In the genomic region with DNA sequence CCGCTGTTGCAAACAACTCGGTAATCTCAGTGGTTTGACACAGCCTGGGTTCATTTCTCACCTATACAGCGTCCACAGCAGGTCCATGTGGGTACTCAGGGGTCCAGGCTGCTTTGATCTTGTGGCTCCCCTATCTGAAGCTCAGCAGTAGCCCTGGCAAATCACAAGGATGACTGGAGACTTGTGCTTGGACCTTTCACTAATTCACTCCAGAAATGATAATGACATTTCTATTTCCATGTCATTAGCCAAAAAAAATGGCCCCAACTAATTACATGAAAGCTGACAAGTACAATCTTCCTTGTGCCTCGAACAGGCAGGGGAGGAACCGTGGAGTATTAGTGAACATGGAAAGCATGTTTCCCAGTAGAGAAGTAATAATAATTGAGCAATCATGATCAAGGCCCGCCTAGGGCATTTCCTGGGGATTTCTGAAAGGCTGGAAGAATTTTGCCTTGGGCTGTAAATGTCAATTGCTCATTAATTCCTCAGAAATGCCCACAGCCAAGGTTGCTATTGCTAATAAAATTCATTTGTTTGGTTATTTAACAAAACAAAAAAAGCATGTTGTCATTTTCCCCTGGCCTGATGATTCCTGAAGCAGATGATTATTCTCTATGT, we compare ENCODE assay signal across 22 cellular contexts.
"Had no signal": no experiment of that assay in that cellular context is flagged by ENCODE, and none has a peak within 500 bp of the region (broad histone marks: within the 10 kb centered on the region; RNA-seq: fewer than 3 reads in every experiment).

No MANE protein-coding gene starts in this region.

- H3K9me3 ChIP-seq: right atrium auricular region, testis, upper lobe of right lung had no signal

- H3K4me3 Mint-ChIP-seq: activated B cell treated with CpG ODN at 0.5 μM for 24 hours; activated CD4-positive, alpha-beta memory T cell treated with anti-CD3 and anti-CD28 coated beads for 36 hours; activated CD8-positive, alpha-beta memory T cell treated with anti-CD3 and anti-CD28 coated beads, Interleukin-2, amount 10 ng/mL, durations not matched to agents 7 days and 5 days; activated naive CD8-positive, alpha-beta T cell treated with anti-CD3 and anti-CD28 coated beads, Interleukin-2, amount 10 ng/mL, durations not matched to agents 7 days and 5 days; activated T-helper 17 cell treated with anti-CD3 and anti-CD28 coated beads, Interleukin-2, amount 50 U/mL, for 72 hours; nephron progenitor cell; stimulated activated naive CD8-positive, alpha-beta T cell treated with anti-CD3 and anti-CD28 coated beads, Interleukin-15, Interleukin-2, amounts not matched to agents 100 ng/mL and 50 ng/mL, for 24 hours had no signal

- H3K4me1 ChIP-seq: right atrium auricular region, testis, upper lobe of right lung had no signal

- H3K9me3 Mint-ChIP-seq: activated B cell treated with CpG ODN at 0.5 μM for 24 hours; activated CD4-positive, alpha-beta memory T cell treated with anti-CD3 and anti-CD28 coated beads for 36 hours; activated naive CD8-positive, alpha-beta T cell treated with anti-CD3 and anti-CD28 coated beads, Interleukin-2, amount 10 ng/mL, durations not matched to agents 7 days and 5 days; activated T-helper 17 cell treated with anti-CD3 and anti-CD28 coated beads, Interleukin-2, amount 50 U/mL, for 72 hours; nephron progenitor cell; stimulated activated naive CD8-positive, alpha-beta T cell treated with anti-CD3 and anti-CD28 coated beads, Interleukin-15, Interleukin-2, amounts not matched to agents 100 ng/mL and 50 ng/mL, for 24 hours had no signal

- H3K27me3 ChIP-seq: right atrium auricular region, testis, upper lobe of right lung had no signal

- H3K4me1 Mint-ChIP-seq: activated B cell treated with CpG ODN at 0.5 μM for 24 hours; activated CD8-positive, alpha-beta memory T cell treated with anti-CD3 and anti-CD28 coated beads, Interleukin-2, amount 10 ng/mL, durations not matched to agents 7 days and 5 days; activated naive CD8-positive, alpha-beta T cell treated with anti-CD3 and anti-CD28 coated beads, Interleukin-2, amount 10 ng/mL, durations not matched to agents 7 days and 5 days; activated T-helper 17 cell treated with anti-CD3 and anti-CD28 coated beads, Interleukin-2, amount 50 U/mL, for 72 hours; nephron progenitor cell had no signal

- DNase-seq: activated B cell treated with CpG ODN at 0.5 μM for 24 hours; activated CD4-positive, alpha-beta memory T cell treated with anti-CD3 and anti-CD28 coated beads for 36 hours; activated CD4-positive, alpha-beta T cell treated with anti-CD3 and anti-CD28 coated beads for 4 hours; activated CD8-positive, alpha-beta memory T cell treated with anti-CD3 and anti-CD28 coated beads, Interleukin-2, amount 10 ng/mL, durations not matched to agents 7 days and 5 days; activated naive CD4-positive, alpha-beta T cell treated with Interleukin-2 at 50 U/mL for 16 hours; activated naive CD8-positive, alpha-beta T cell treated with anti-CD3 and anti-CD28 coated beads, Interleukin-2, amount 10 ng/mL, durations not matched to agents 7 days and 5 days; amygdala; central memory CD4-positive, alpha-beta T cell; erythroblast; hippocampal formation; islet precursor cell; nephron progenitor cell; nucleus accumbens; stimulated activated CD4-positive, alpha-beta T cell treated with anti-CD3 and anti-CD28 coated beads, Interleukin-15, amount 100 ng/mL, for 24 hours; stimulated activated CD4-positive, alpha-beta T cell treated with anti-CD3 and anti-CD28 coated beads, Interleukin-2, amount 100 ng/mL, for 48 hours; testis; upper lobe of right lung had no signal

- H3K36me3 Mint-ChIP-seq: activated CD4-positive, alpha-beta memory T cell treated with anti-CD3 and anti-CD28 coated beads for 36 hours; activated CD8-positive, alpha-beta memory T cell treated with anti-CD3 and anti-CD28 coated beads, Interleukin-2, amount 10 ng/mL, durations not matched to agents 7 days and 5 days; activated naive CD8-positive, alpha-beta T cell treated with anti-CD3 and anti-CD28 coated beads, Interleukin-2, amount 10 ng/mL, durations not matched to agents 7 days and 5 days had no signal

- H3K4me3 ChIP-seq: lung, right atrium auricular region, skin epidermis, testis, upper lobe of right lung had no signal

- H3K27me3 Mint-ChIP-seq: activated B cell treated with CpG ODN at 0.5 μM for 24 hours; activated CD8-positive, alpha-beta memory T cell treated with anti-CD3 and anti-CD28 coated beads, Interleukin-2, amount 10 ng/mL, durations not matched to agents 7 days and 5 days; activated naive CD8-positive, alpha-beta T cell treated with anti-CD3 and anti-CD28 coated beads, Interleukin-2, amount 10 ng/mL, durations not matched to agents 7 days and 5 days had no signal

- H3K36me3 ChIP-seq: right atrium auricular region, upper lobe of right lung had no signal

- H3K27ac ChIP-seq: right atrium auricular region, testis, upper lobe of right lung had no signal

- H3K27ac Mint-ChIP-seq: activated B cell treated with CpG ODN at 0.5 μM for 24 hours; activated CD4-positive, alpha-beta memory T cell treated with anti-CD3 and anti-CD28 coated beads for 36 hours; activated CD8-positive, alpha-beta memory T cell treated with anti-CD3 and anti-CD28 coated beads, Interleukin-2, amount 10 ng/mL, durations not matched to agents 7 days and 5 days; activated naive CD8-positive, alpha-beta T cell treated with anti-CD3 and anti-CD28 coated beads, Interleukin-2, amount 10 ng/mL, durations not matched to agents 7 days and 5 days; activated T-helper 17 cell treated with anti-CD3 and anti-CD28 coated beads, Interleukin-2, amount 50 U/mL, for 72 hours; nephron progenitor cell; stimulated activated naive CD8-positive, alpha-beta T cell treated with anti-CD3 and anti-CD28 coated beads, Interleukin-15, Interleukin-2, amounts not matched to agents 100 ng/mL and 50 ng/mL, for 24 hours had no signal
